Comparison of ENCODE assay signal across 10 cellular contexts in genomic region chr1:77514871-77515776, GRCh38.
A peak's percentile ranks its signal among the peaks of the same experiment; 100 is the strongest.
DNase-seq lines count a peak whose midpoint lies in the region; ATAC-seq and TF ChIP-seq lines count a peak whose summit lies in the region.
"Had no signal": no experiment of that assay in that cellular context is flagged by ENCODE, and none has a peak within 500 bp of the region (broad histone marks: within the 10 kb centered on the region; RNA-seq: fewer than 3 reads in every experiment).

No MANE protein-coding gene starts in this region.

- no peak overlapping the region for H3K4me3 Mint-ChIP-seq in WTC11
- H3K4me3 Mint-ChIP-seq: activated naive CD8-positive, alpha-beta T cell treated with anti-CD3 and anti-CD28 coated beads, Interleukin-2, amount 10 ng/mL, durations not matched to agents 7 days and 5 days had no signal

- H3K36me3 ChIP-seq in iPS-20b (ENCODE audit: insufficient read depth, low read depth, low read length) (no peaks in the 10 kb centered on the region), tibial artery (no peaks in the 10 kb centered on the region)

- H3K4me3 ChIP-seq in iPS-20b (ENCODE audit: low read length) (peak overlapping the region; percentile 34; the same call in 1 of the 2 replicates), tibial artery (no peak overlapping the region)

- POLR2A ChIA-PET in WTC11 (lab: Charles Lee): interaction anchor here (0.6 to 1.1 kb wide), 3 partner anchors 18 to 77 kb away, joined by 3 to 5 read pairs (median 4); no protein-coding TSS in a partner anchor

- CTCF ChIA-PET in WTC11 (lab: Charles Lee): interaction anchor here (1.0 to 3.0 kb wide), 5 partner anchors 16 to 389 kb away, joined by 3 to 21 read pairs (median 3); no protein-coding TSS in a partner anchor

- intact Hi-C loops in tibial artery (cut with DNase I; ENCODE audit: low total_unique reads): no loop called here

- ATAC-seq in HG02885 (IDR thresholded peaks at IDR 0.05; ENCODE audit: poor library complexity, unreplicated experiment) (peak; percentile 67), WTC11 (peak; percentile 98), GM21447 (IDR thresholded peaks at IDR 0.05; ENCODE audit: unreplicated experiment) (no peak), GM18502 (IDR thresholded peaks at IDR 0.05; ENCODE audit: poor library complexity, unreplicated experiment) (no peak), GM19324 (IDR thresholded peaks at IDR 0.05; ENCODE audit: low FRiP score, unreplicated experiment) (no peak)

- no peak for TF ChIP-seq CTCF in WTC11 (IDR thresholded peaks at IDR 0.05)
- peak in 1 of 2 experiments; percentile 5 for TF ChIP-seq CTCF in tibial artery (IDR thresholded peaks at IDR 0.05)

- H3K27me3 ChIP-seq in iPS-20b (ENCODE audit: insufficient read depth, low read length): no peaks in the 10 kb centered on the region
- H3K27me3 ChIP-seq in tibial artery: no peaks in the 10 kb centered on the region

- H3K27me3 Mint-ChIP-seq in WTC11 (ENCODE audit: low read depth): no peaks in the 10 kb centered on the region
- H3K27me3 Mint-ChIP-seq: activated naive CD8-positive, alpha-beta T cell treated with anti-CD3 and anti-CD28 coated beads, Interleukin-2, amount 10 ng/mL, durations not matched to agents 7 days and 5 days had no signal

- peak overlapping the region; percentile 68; the same call in 1 of the 2 replicates for H3K9ac ChIP-seq in iPS-20b (ENCODE audit: low read depth, low read length)

- H3K4me1 Mint-ChIP-seq in WTC11: peaks cover 27% of the 10 kb centered on the region

- H3K4me1 ChIP-seq in iPS-20b (ENCODE audit: insufficient read depth, low read length): peaks cover 22% of the 10 kb centered on the region
- peaks cover 0 to 24% (median 14%) of the 10 kb centered on the region in 4 donors for H3K4me1 ChIP-seq in tibial artery

- no peaks in the 10 kb centered on the region for H3K36me3 Mint-ChIP-seq in WTC11

- no peaks in the 10 kb centered on the region for H3K9me3 ChIP-seq in iPS-20b (ENCODE audit: insufficient read depth, low read depth, low read length)
- peaks cover 0 to 13% (median 5%) of the 10 kb centered on the region in 3 donors for H3K9me3 ChIP-seq in tibial artery

- H3K27ac Mint-ChIP-seq in WTC11: peak overlapping the region; percentile 94
- H3K27ac Mint-ChIP-seq: activated naive CD8-positive, alpha-beta T cell treated with anti-CD3 and anti-CD28 coated beads, Interleukin-2, amount 10 ng/mL, durations not matched to agents 7 days and 5 days had no signal

- DNase-seq in WTC11 (ENCODE audit: low spot score) (peak; percentile 62), tibial artery (no peak), T-helper 9 cell (no peak)
- DNase-seq: activated naive CD8-positive, alpha-beta T cell treated with anti-CD3 and anti-CD28 coated beads, Interleukin-2, amount 10 ng/mL, durations not matched to agents 7 days and 5 days; stimulated activated CD4-positive, alpha-beta T cell treated with anti-CD3 and anti-CD28 coated beads, Interleukin-4, amount 100 ng/mL, for 4 hours had no signal

- H3K9me3 Mint-ChIP-seq in WTC11: peaks cover 13% of the 10 kb centered on the region

- H3K27ac ChIP-seq in iPS-20b (ENCODE audit: low read length): peak overlapping the region; percentile 30
- H3K27ac ChIP-seq in tibial artery: peak overlapping the region; percentile 22 to 36

TF ChIP-seq in WTC11, 78 proteins besides CTCF, POLR2A, EP300 and RAD21:
- no peak for TF ChIP-seq HMGXB4 (CRISPR knock-in tag; IDR thresholded peaks at IDR 0.05)
- TF ChIP-seq JUN (CRISPR knock-in tag; IDR thresholded peaks at IDR 0.05): no peak
- no peak for TF ChIP-seq ERG (CRISPR knock-in tag; IDR thresholded peaks at IDR 0.05)
- no peak for TF ChIP-seq FOXJ3 (CRISPR knock-in tag; IDR thresholded peaks at IDR 0.05; ENCODE audit: borderline replicate concordance)
- peak; percentile 47 for TF ChIP-seq USF2 (CRISPR knock-in tag; IDR thresholded peaks at IDR 0.05)

Comparison
In these comparisons a context has a peak if more than half of its experiments do, and no peak if none do; other contexts are left out.
1. ATAC-seq: peak in HG02885 (single experiment) and WTC11 (single experiment); none in GM21447 (single experiment), GM18502 (single experiment) and GM19324 (single experiment).